In the genomic region with DNA sequence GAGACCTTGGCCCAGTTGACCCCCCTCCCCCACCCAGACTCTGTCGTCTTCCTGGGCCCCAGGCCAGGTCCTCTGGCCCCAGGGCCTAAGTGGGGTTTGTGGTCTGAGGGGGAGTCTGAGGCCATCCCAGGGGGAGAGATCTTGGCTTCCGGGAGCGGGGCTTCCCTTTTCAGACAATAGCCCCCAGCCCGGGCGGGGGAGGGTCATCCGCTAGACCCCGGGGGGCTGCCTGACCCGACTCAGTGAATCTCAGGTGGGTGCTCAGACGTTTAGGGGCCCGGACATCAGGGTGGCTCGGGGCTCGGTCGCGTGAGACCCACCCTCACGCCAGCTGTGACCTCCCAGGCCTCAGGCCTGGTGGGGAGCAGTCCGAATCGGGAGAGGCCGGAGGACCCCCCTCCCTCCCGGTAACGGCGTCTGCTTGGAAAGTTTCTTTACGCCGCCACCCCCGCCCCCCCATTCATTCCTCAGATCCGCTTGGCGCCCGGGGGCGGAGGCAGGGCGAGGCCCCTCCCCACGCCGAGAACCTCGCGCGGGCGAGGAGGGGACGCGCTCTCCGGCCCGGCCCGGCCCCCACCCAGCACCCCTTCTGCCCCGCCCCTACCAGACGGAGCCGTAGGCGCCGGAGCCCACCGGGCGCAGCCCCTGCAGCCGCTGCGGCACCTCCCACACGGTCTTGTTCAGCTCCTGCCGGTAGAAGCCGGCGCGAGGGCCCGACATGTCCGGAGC, we compare ENCODE assay signal across 6 cellular contexts. TPM values are rescaled to one million over a fixed set of nuclear protein-coding genes. Genes with fewer than 3 reads are reported as not detected.
DNase-seq lines count a peak whose midpoint lies in the region; TF ChIP-seq lines count a peak whose summit lies in the region.

No MANE protein-coding gene starts in this region.

- intact Hi-C loops in cardiac septum (cut with DNase I) (loop anchor here (5.0 kb wide), 1 partner anchor 38 kb away; a partner anchor contains a TSS), vagina (cut with DNase I) (loop anchor here (5.0 to 10.0 kb wide), 2 partner anchors 58 to 255 kb away; a partner anchor contains a TSS)

- H3K4me3 ChIP-seq in cardiac muscle cell: peak overlapping the region; percentile 14
- H3K4me3 ChIP-seq in kidney epithelial cell (ENCODE audit: low read depth, low read length): peak overlapping the region; percentile 35
- peak overlapping the region; percentile 49 to 57 for H3K4me3 ChIP-seq in vagina

- TF ChIP-seq POLR2A in vagina (IDR thresholded peaks at IDR 0.05): no peak

- H3K27ac ChIP-seq in cardiac muscle cell (no peak overlapping the region), vagina (peak overlapping the region; percentile 56)

- H3K9me3 ChIP-seq in cardiac muscle cell (ENCODE audit: low read depth): no peaks in the 10 kb centered on the region
- no peaks in the 10 kb centered on the region for H3K9me3 ChIP-seq in vagina

- peak; percentile 36 to 63 for DNase-seq in cardiac muscle cell (ENCODE audit: low read depth in 1 of 2, low spot score in 1 of 2)
- DNase-seq in cardiac septum (ENCODE audit: low spot score): no peak
- DNase-seq in activated T-cell treated with anti-CD3 and anti-CD28 coated beads, Interleukin-2, amount 50 U/mL, for 1 hour: peak; percentile 47
- no peak for DNase-seq in kidney epithelial cell (ENCODE audit: low read depth)
- DNase-seq in vagina (ENCODE audit: extremely low spot score in 2 of 2): no peak
- DNase-seq in G401 (ENCODE audit: low spot score): no peak

- H3K27me3 ChIP-seq in cardiac muscle cell (peaks cover 78% of the 10 kb centered on the region), kidney epithelial cell (ENCODE audit: control insufficient read depth, insufficient read depth, low read length) (peaks cover 5% of the 10 kb centered on the region), vagina (no peaks in the 10 kb centered on the region)

- H3K36me3 ChIP-seq in cardiac muscle cell (no peaks in the 10 kb centered on the region), kidney epithelial cell (ENCODE audit: control insufficient read depth, insufficient read depth, low read length) (no peaks in the 10 kb centered on the region), vagina (no peaks in the 10 kb centered on the region)

- in situ Hi-C loops in G401 (cut with HindIII; ENCODE audit: low sequenced_read_pairs): no loop called here

- peaks cover 9% of the 10 kb centered on the region for H3K4me1 ChIP-seq in cardiac muscle cell (ENCODE audit: low read depth)
- peaks cover 62% of the 10 kb centered on the region for H3K4me1 ChIP-seq in vagina

- no peak for TF ChIP-seq CTCF in cardiac muscle cell (IDR thresholded peaks at IDR 0.05; ENCODE audit: low read depth, low read length)
- no peak for TF ChIP-seq CTCF in kidney epithelial cell (IDR thresholded peaks at IDR 0.05; ENCODE audit: insufficient read depth, low read length, poor library complexity, severe bottlenecking)
- no peak for TF ChIP-seq CTCF in vagina (IDR thresholded peaks at IDR 0.05)

RNA-seq across cellular contexts. Expression of a gene that starts 0.4 kb away (rescaled TPM):
- total RNA-seq in cardiac muscle cell (0.49 and 0.63 TPM in 2 replicates), cardiac septum (11.7 TPM), kidney epithelial cell (11.9 and 12.9 TPM in 2 replicates), vagina (7.4 TPM)
- 0.12 TPM in 1 of 2 replicates, not detected in the other for polyA plus RNA-seq in cardiac muscle cell
- 21.3 and 21.5 TPM in 2 replicates for total RNA-seq in G401 (2014; rRNA removed; shearing (Covaris generic))

RNA-seq across cellular contexts. Expression of a gene that starts 8.3 kb away (rescaled TPM):
- total RNA-seq in cardiac muscle cell (45.5 and 52.1 TPM in 2 replicates), cardiac septum (32.5 TPM), kidney epithelial cell (25.5 and 27.3 TPM in 2 replicates), vagina (15.0 TPM)
- 61.5 and 67.1 TPM in 2 replicates for polyA plus RNA-seq in cardiac muscle cell
- 155 and 158 TPM in 2 replicates for total RNA-seq in G401 (2014; rRNA removed; shearing (Covaris generic))

RNA-seq across cellular contexts. Expression of a gene that starts 18.7 kb away (rescaled TPM):
- 28.4 and 57.3 TPM in 2 replicates for total RNA-seq in cardiac muscle cell
- polyA plus RNA-seq in cardiac muscle cell: 19.8 and 20.8 TPM in 2 replicates
- 13.1 TPM for total RNA-seq in cardiac septum
- 21.1 and 34.8 TPM in 2 replicates for total RNA-seq in kidney epithelial cell
- 29.2 TPM for total RNA-seq in vagina
- total RNA-seq in G401 (2014; rRNA removed; shearing (Covaris generic)): 6.1 and 28.5 TPM in 2 replicates

RNA-seq across cellular contexts. Expression of a gene that starts 24.9 kb away (rescaled TPM):
- 32.9 and 46.1 TPM in 2 replicates for total RNA-seq in cardiac muscle cell
- 32.6 and 48.3 TPM in 2 replicates for polyA plus RNA-seq in cardiac muscle cell
- 22.8 TPM for total RNA-seq in cardiac septum
- 27.2 and 33.6 TPM in 2 replicates for total RNA-seq in kidney epithelial cell
- total RNA-seq in vagina: 45.4 TPM
- total RNA-seq in G401 (2014; rRNA removed; shearing (Covaris generic)): 15.1 and 17.0 TPM in 2 replicates

RNA-seq across cellular contexts. Expression of a gene that starts 37.7 kb away (rescaled TPM):
- total RNA-seq in cardiac muscle cell (142 and 195 TPM in 2 replicates), cardiac septum (85.7 TPM), kidney epithelial cell (251 and 302 TPM in 2 replicates), vagina (180 TPM)
- polyA plus RNA-seq in cardiac muscle cell: 77.0 and 83.2 TPM in 2 replicates
- 93.4 and 100 TPM in 2 replicates for total RNA-seq in G401 (2014; rRNA removed; shearing (Covaris generic))

Comparison
In these comparisons a context has a peak if more than half of its experiments do, and no peak if none do; other contexts are left out.
1. DNase-seq: peak in cardiac muscle cell (2 of 2) and activated T-cell treated with anti-CD3 and anti-CD28 coated beads, Interleukin-2, amount 50 U/mL, for 1 hour (single experiment); none in cardiac septum (single experiment), kidney epithelial cell (single experiment), vagina (0 of 2) and G401 (single experiment).
2. Peak in every context shown above with its lines, with median percentiles within 50 percentile points of each other: H3K4me3 ChIP-seq.